15 cellular contexts compared by ENCODE assay signal in the genomic region with DNA sequence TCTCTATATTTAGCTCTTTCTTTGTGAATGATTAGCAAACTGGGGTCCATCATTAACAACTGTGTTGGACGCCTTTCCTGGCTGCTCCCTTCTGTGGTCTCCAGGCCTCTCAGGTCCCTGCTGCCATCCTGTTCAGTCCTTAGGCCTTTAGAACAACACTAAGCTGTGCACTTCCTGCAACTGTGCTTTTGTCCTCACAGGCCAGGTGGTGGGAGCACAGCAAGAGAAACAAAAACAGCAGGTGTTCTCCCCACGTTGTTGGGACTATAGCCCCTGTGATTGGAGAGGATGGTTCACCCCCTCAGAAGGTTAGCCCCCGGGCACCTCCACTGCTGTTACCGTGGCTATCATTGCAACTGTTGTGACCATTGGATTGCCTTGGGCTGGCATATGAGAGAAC. TPM values are rescaled to one million over a fixed set of nuclear protein-coding genes. Genes with fewer than 3 reads are reported as not detected.
A peak's percentile ranks its signal among the peaks of the same experiment; 100 is the strongest.
DNase-seq lines count a peak whose midpoint lies in the region; ATAC-seq and TF ChIP-seq lines count a peak whose summit lies in the region.
"Had no signal": no experiment of that assay in that cellular context is flagged by ENCODE, and none has a peak within 500 bp of the region (broad histone marks: within the 10 kb centered on the region; RNA-seq: fewer than 3 reads in every experiment).

No MANE protein-coding gene starts in this region.

- peak in 2 of 3 experiments; percentile 46 to 84 for DNase-seq in NCI-H1417 (lab: John Stamatoyannopoulos, UW)
- DNase-seq in NCI-H1417 treated with DMSO at 0.1 percent for 48 hours (lab: John Stamatoyannopoulos, UW) = no peak
- peak; percentile 4 for DNase-seq in NCI-H2029 treated with DMSO at 0.1 percent for 48 hours (lab: John Stamatoyannopoulos, UW)
- peak; percentile 26 for DNase-seq in iPS-NIHi11 (ENCODE audit: low spot score)
- no peak for DNase-seq in CD14-positive monocyte (ENCODE audit: low spot score)
- DNase-seq in dermis blood vessel endothelial cell = no peak
- DNase-seq in hypothalamus (lab: John Stamatoyannopoulos, UW) = no peak
- DNase-seq: activated naive CD8-positive, alpha-beta T cell treated with anti-CD3 and anti-CD28 coated beads, Interleukin-2, amount 50 U/mL, for 24 hours; activated T-cell treated with anti-CD3 and anti-CD28 coated beads, Interleukin-2, amount 50 U/mL, for 24 hours; mucosa of descending colon; transverse colon had no signal

- ATAC-seq in GM21723 (IDR thresholded peaks at IDR 0.05; ENCODE audit: unreplicated experiment) = peak; percentile 57
- ATAC-seq: A549; activated naive CD8-positive, alpha-beta T cell treated with anti-CD3 and anti-CD28 coated beads, Interleukin-2, amount 50 U/mL, for 24 hours; mucosa of descending colon had no signal

- H3K36me3 Mint-ChIP-seq in CD14-positive monocyte = no peaks in the 10 kb centered on the region

- H3K27me3 Mint-ChIP-seq in CD14-positive monocyte (ENCODE audit: low read depth in 3 of 3) = no peaks in the 10 kb centered on the region
- H3K27me3 Mint-ChIP-seq: activated naive CD8-positive, alpha-beta T cell treated with anti-CD3 and anti-CD28 coated beads, Interleukin-2, amount 50 U/mL, for 24 hours; activated T-cell treated with anti-CD3 and anti-CD28 coated beads, Interleukin-2, amount 50 U/mL, for 24 hours had no signal

- intact Hi-C loops in CD14-positive monocyte (cut with micrococcal nuclease) = no loop called here

- no peak overlapping the region for H3K27ac Mint-ChIP-seq in CD14-positive monocyte
- H3K27ac Mint-ChIP-seq: activated naive CD8-positive, alpha-beta T cell treated with anti-CD3 and anti-CD28 coated beads, Interleukin-2, amount 50 U/mL, for 24 hours; activated T-cell treated with anti-CD3 and anti-CD28 coated beads, Interleukin-2, amount 50 U/mL, for 24 hours; T-helper 1 cell treated with Interleukin-12 subunit alpha and Interleukin-12 subunit beta and Interleukin-4 antibody, amounts not matched to agents 30 μg/mL and 1 μg/mL, for 36 hours had no signal

- TF ChIP-seq CTCF in CD14-positive monocyte (IDR thresholded peaks at IDR 0.05) = no peak

- no peak overlapping the region for H3K4me3 Mint-ChIP-seq in CD14-positive monocyte
- H3K4me3 Mint-ChIP-seq: activated naive CD8-positive, alpha-beta T cell treated with anti-CD3 and anti-CD28 coated beads, Interleukin-2, amount 50 U/mL, for 24 hours; activated T-cell treated with anti-CD3 and anti-CD28 coated beads, Interleukin-2, amount 50 U/mL, for 24 hours; central memory CD8-positive, alpha-beta T cell; T-helper 1 cell treated with Interleukin-12 subunit alpha and Interleukin-12 subunit beta and Interleukin-4 antibody, amounts not matched to agents 30 μg/mL and 1 μg/mL, for 36 hours had no signal

- H3K9me3 Mint-ChIP-seq in CD14-positive monocyte = no peaks in the 10 kb centered on the region
- H3K9me3 Mint-ChIP-seq: activated naive CD8-positive, alpha-beta T cell treated with anti-CD3 and anti-CD28 coated beads, Interleukin-2, amount 50 U/mL, for 24 hours; activated T-cell treated with anti-CD3 and anti-CD28 coated beads, Interleukin-2, amount 50 U/mL, for 24 hours; central memory CD8-positive, alpha-beta T cell; T-helper 1 cell treated with Interleukin-12 subunit alpha and Interleukin-12 subunit beta and Interleukin-4 antibody, amounts not matched to agents 30 μg/mL and 1 μg/mL, for 36 hours had no signal

- H3K4me1 Mint-ChIP-seq in CD14-positive monocyte = peaks cover 3% of the 10 kb centered on the region
- H3K4me1 Mint-ChIP-seq: activated naive CD8-positive, alpha-beta T cell treated with anti-CD3 and anti-CD28 coated beads, Interleukin-2, amount 50 U/mL, for 24 hours; central memory CD8-positive, alpha-beta T cell had no signal

RNA-seq across cellular contexts. Expression of gene CLINT1, which starts 41.7 kb away (rescaled TPM):
- 10 to 100 TPM; 67.4 to 71.9 TPM for polyA plus RNA-seq in CD14-positive monocyte
- total RNA-seq in dermis blood vessel endothelial cell = 92.4 and 131 TPM in 2 replicates

Comparison
In these comparisons a context has a peak if more than half of its experiments do, and no peak if none do; other contexts are left out.
1. DNase-seq: peak in NCI-H1417 (2 of 3), NCI-H2029 treated with DMSO at 0.1 percent for 48 hours (single experiment) and iPS-NIHi11 (single experiment); none in NCI-H1417 treated with DMSO at 0.1 percent for 48 hours (single experiment), CD14-positive monocyte (single experiment), dermis blood vessel endothelial cell (single experiment) and hypothalamus (0 of 51).